ENCODE assay signal across 1 cellular context in genomic region chr20:44885392-44886275, GRCh38.
A peak's percentile ranks its signal among the peaks of the same experiment; 100 is the strongest.
TF ChIP-seq lines count a peak whose summit lies in the region.

Gene YWHAB, plus strand, starts transcription at chr20:44885705. Its CDS starts 15,829 bp downstream, at chr20:44901534.

TF ChIP-seq in HepG2, 621 proteins besides CTCF, POLR2A, EP300 and RAD21 (continued from another document and continues in another):
- TF ChIP-seq, protein P1, sequence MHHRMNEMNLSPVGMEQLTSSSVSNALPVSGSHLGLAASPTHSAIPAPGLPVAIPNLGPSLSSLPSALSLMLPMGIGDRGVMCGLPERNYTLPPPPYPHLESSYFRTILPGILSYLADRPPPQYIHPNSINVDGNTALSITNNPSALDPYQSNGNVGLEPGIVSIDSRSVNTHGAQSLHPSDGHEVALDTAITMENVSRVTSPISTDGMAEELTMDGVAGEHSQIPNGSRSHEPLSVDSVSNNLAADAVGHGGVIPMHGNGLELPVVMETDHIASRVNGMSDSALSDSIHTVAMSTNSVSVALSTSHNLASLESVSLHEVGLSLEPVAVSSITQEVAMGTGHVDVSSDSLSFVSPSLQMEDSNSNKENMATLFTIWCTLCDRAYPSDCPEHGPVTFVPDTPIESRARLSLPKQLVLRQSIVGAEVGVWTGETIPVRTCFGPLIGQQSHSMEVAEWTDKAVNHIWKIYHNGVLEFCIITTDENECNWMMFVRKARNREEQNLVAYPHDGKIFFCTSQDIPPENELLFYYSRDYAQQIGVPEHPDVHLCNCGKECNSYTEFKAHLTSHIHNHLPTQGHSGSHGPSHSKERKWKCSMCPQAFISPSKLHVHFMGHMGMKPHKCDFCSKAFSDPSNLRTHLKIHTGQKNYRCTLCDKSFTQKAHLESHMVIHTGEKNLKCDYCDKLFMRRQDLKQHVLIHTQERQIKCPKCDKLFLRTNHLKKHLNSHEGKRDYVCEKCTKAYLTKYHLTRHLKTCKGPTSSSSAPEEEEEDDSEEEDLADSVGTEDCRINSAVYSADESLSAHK (CRISPR knock-in tag; IDR thresholded peaks at IDR 0.05; ENCODE audit: borderline replicate concordance) = no peak
- peak; percentile 85 for TF ChIP-seq ZNF746 (CRISPR knock-in tag; IDR thresholded peaks at IDR 0.05)
- TF ChIP-seq ZNF597 (CRISPR knock-in tag; IDR thresholded peaks at IDR 0.05) = 0 out of 2 replicates have a peak, but pooled peaks have one; percentile 47
- TF ChIP-seq MEIS1 (CRISPR knock-in tag; IDR thresholded peaks at IDR 0.05; ENCODE audit: borderline replicate concordance) = no peak
- TF ChIP-seq SIX1 (CRISPR knock-in tag; IDR thresholded peaks at IDR 0.05; ENCODE audit: borderline replicate concordance) = no peak
- no peak for TF ChIP-seq ZNF33A (CRISPR knock-in tag; IDR thresholded peaks at IDR 0.05; ENCODE audit: borderline replicate concordance)
- peak; percentile 95 for TF ChIP-seq HOXA3 (CRISPR knock-in tag; IDR thresholded peaks at IDR 0.05)
- TF ChIP-seq ZNF121 (CRISPR knock-in tag; IDR thresholded peaks at IDR 0.05) = 0 out of 2 replicates have a peak, but pooled peaks have one; percentile 7
- TF ChIP-seq, protein P2, sequence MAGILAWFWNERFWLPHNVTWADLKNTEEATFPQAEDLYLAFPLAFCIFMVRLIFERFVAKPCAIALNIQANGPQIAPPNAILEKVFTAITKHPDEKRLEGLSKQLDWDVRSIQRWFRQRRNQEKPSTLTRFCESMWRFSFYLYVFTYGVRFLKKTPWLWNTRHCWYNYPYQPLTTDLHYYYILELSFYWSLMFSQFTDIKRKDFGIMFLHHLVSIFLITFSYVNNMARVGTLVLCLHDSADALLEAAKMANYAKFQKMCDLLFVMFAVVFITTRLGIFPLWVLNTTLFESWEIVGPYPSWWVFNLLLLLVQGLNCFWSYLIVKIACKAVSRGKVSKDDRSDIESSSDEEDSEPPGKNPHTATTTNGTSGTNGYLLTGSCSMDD (CRISPR knock-in tag; IDR thresholded peaks at IDR 0.05) = 0 out of 2 replicates have a peak, but pooled peaks have one; percentile 45
- TF ChIP-seq, protein P3, sequence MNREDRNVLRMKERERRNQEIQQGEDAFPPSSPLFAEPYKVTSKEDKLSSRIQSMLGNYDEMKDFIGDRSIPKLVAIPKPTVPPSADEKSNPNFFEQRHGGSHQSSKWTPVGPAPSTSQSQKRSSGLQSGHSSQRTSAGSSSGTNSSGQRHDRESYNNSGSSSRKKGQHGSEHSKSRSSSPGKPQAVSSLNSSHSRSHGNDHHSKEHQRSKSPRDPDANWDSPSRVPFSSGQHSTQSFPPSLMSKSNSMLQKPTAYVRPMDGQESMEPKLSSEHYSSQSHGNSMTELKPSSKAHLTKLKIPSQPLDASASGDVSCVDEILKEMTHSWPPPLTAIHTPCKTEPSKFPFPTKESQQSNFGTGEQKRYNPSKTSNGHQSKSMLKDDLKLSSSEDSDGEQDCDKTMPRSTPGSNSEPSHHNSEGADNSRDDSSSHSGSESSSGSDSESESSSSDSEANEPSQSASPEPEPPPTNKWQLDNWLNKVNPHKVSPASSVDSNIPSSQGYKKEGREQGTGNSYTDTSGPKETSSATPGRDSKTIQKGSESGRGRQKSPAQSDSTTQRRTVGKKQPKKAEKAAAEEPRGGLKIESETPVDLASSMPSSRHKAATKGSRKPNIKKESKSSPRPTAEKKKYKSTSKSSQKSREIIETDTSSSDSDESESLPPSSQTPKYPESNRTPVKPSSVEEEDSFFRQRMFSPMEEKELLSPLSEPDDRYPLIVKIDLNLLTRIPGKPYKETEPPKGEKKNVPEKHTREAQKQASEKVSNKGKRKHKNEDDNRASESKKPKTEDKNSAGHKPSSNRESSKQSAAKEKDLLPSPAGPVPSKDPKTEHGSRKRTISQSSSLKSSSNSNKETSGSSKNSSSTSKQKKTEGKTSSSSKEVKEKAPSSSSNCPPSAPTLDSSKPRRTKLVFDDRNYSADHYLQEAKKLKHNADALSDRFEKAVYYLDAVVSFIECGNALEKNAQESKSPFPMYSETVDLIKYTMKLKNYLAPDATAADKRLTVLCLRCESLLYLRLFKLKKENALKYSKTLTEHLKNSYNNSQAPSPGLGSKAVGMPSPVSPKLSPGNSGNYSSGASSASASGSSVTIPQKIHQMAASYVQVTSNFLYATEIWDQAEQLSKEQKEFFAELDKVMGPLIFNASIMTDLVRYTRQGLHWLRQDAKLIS (CRISPR knock-in tag; IDR thresholded peaks at IDR 0.05) = 0 out of 2 replicates have a peak, but pooled peaks have one; percentile 60
- peak; percentile 47; the same call in 1 of the 2 replicates for TF ChIP-seq ZNF709 (CRISPR knock-in tag; IDR thresholded peaks at IDR 0.05)
- TF ChIP-seq, protein P4, sequence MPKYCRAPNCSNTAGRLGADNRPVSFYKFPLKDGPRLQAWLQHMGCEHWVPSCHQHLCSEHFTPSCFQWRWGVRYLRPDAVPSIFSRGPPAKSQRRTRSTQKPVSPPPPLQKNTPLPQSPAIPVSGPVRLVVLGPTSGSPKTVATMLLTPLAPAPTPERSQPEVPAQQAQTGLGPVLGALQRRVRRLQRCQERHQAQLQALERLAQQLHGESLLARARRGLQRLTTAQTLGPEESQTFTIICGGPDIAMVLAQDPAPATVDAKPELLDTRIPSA (CRISPR knock-in tag; IDR thresholded peaks at IDR 0.05; ENCODE audit: borderline replicate concordance) = peak; percentile 91; the same call in 1 of the 2 replicates
- no peak for TF ChIP-seq ZNF496 (CRISPR knock-in tag; IDR thresholded peaks at IDR 0.05; ENCODE audit: insufficient replicate concordance)
- peak; percentile 51; the same call in 1 of the 2 replicates for TF ChIP-seq ZNF569 (CRISPR knock-in tag; IDR thresholded peaks at IDR 0.05; ENCODE audit: borderline replicate concordance)
- TF ChIP-seq MLLT10 (CRISPR knock-in tag; IDR thresholded peaks at IDR 0.05) = no peak
- peak; percentile 89 for TF ChIP-seq ZNF263 (CRISPR knock-in tag; IDR thresholded peaks at IDR 0.05)
- TF ChIP-seq ZNF879 (CRISPR knock-in tag; IDR thresholded peaks at IDR 0.05) = 0 out of 2 replicates have a peak, but pooled peaks have one; percentile 72
- no peak for TF ChIP-seq ZMYM2 (CRISPR knock-in tag; IDR thresholded peaks at IDR 0.05)
- TF ChIP-seq MED8 (CRISPR knock-in tag; IDR thresholded peaks at IDR 0.05; ENCODE audit: insufficient replicate concordance) = no peak
- TF ChIP-seq ZNF414 (CRISPR knock-in tag; IDR thresholded peaks at IDR 0.05) = peak; percentile 80
- TF ChIP-seq ZNF232 (CRISPR knock-in tag; IDR thresholded peaks at IDR 0.05; ENCODE audit: borderline replicate concordance) = peak; percentile 28; the same call in 1 of the 2 replicates
- TF ChIP-seq, protein P5, sequence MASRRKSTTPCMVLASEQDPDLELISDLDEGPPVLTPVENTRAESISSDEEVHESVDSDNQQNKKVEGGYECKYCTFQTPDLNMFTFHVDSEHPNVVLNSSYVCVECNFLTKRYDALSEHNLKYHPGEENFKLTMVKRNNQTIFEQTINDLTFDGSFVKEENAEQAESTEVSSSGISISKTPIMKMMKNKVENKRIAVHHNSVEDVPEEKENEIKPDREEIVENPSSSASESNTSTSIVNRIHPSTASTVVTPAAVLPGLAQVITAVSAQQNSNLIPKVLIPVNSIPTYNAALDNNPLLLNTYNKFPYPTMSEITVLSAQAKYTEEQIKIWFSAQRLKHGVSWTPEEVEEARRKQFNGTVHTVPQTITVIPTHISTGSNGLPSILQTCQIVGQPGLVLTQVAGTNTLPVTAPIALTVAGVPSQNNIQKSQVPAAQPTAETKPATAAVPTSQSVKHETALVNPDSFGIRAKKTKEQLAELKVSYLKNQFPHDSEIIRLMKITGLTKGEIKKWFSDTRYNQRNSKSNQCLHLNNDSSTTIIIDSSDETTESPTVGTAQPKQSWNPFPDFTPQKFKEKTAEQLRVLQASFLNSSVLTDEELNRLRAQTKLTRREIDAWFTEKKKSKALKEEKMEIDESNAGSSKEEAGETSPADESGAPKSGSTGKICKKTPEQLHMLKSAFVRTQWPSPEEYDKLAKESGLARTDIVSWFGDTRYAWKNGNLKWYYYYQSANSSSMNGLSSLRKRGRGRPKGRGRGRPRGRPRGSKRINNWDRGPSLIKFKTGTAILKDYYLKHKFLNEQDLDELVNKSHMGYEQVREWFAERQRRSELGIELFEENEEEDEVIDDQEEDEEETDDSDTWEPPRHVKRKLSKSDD (CRISPR knock-in tag; IDR thresholded peaks at IDR 0.05; ENCODE audit: low read depth) = peak; percentile 69; the same call in 1 of the 2 replicates
- TF ChIP-seq PAF1 (CRISPR knock-in tag; IDR thresholded peaks at IDR 0.05) = no peak
- no peak for TF ChIP-seq ARNT (IDR thresholded peaks at IDR 0.05)
- no peak for TF ChIP-seq MAFG (CRISPR knock-in tag; IDR thresholded peaks at IDR 0.05)
- TF ChIP-seq EHMT2 (IDR thresholded peaks at IDR 0.05; ENCODE audit: borderline replicate concordance, low read depth, low read length) = no peak; the same call in 1 of the 2 replicates
- peak; percentile 90 for TF ChIP-seq ZSCAN30 (CRISPR knock-in tag; IDR thresholded peaks at IDR 0.05)
- peak; percentile 45; the same call in 1 of the 2 replicates for TF ChIP-seq PHF21A (CRISPR knock-in tag; IDR thresholded peaks at IDR 0.05)
- TF ChIP-seq ZNF225 (CRISPR knock-in tag; IDR thresholded peaks at IDR 0.05) = peak; percentile 93; the same call in 1 of the 2 replicates
- no peak for TF ChIP-seq ZNF530 (CRISPR knock-in tag; IDR thresholded peaks at IDR 0.05; ENCODE audit: low read depth)
- peak; percentile 90 for TF ChIP-seq PATZ1 (CRISPR knock-in tag; IDR thresholded peaks at IDR 0.05)
- TF ChIP-seq, protein P6, sequence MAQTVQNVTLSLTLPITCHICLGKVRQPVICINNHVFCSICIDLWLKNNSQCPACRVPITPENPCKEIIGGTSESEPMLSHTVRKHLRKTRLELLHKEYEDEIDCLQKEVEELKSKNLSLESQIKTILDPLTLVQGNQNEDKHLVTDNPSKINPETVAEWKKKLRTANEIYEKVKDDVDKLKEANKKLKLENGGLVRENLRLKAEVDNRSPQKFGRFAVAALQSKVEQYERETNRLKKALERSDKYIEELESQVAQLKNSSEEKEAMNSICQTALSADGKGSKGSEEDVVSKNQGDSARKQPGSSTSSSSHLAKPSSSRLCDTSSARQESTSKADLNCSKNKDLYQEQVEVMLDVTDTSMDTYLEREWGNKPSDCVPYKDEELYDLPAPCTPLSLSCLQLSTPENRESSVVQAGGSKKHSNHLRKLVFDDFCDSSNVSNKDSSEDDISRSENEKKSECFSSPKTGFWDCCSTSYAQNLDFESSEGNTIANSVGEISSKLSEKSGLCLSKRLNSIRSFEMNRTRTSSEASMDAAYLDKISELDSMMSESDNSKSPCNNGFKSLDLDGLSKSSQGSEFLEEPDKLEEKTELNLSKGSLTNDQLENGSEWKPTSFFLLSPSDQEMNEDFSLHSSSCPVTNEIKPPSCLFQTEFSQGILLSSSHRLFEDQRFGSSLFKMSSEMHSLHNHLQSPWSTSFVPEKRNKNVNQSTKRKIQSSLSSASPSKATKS (CRISPR knock-in tag; IDR thresholded peaks at IDR 0.05) = 0 out of 2 replicates have a peak, but pooled peaks have one; percentile 37
- peak; percentile 90; the same call in 1 of the 2 replicates for TF ChIP-seq FOXK1 (CRISPR knock-in tag; IDR thresholded peaks at IDR 0.05; ENCODE audit: borderline replicate concordance, low read depth)
- TF ChIP-seq ZNF512B (CRISPR knock-in tag; IDR thresholded peaks at IDR 0.05; ENCODE audit: borderline replicate concordance) = no peak
- TF ChIP-seq CC2D1A (CRISPR knock-in tag; IDR thresholded peaks at IDR 0.05) = 0 out of 2 replicates have a peak, but pooled peaks have one; percentile 52
- TF ChIP-seq, protein P7, sequence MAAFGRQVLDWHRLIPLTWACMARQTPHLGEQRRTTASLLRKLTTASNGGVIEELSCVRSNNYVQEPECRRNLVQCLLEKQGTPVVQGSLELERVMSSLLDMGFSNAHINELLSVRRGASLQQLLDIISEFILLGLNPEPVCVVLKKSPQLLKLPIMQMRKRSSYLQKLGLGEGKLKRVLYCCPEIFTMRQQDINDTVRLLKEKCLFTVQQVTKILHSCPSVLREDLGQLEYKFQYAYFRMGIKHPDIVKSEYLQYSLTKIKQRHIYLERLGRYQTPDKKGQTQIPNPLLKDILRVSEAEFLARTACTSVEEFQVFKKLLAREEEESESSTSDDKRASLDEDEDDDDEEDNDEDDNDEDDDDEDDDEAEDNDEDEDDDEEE (CRISPR knock-in tag; IDR thresholded peaks at IDR 0.05) = no peak; the same call in 1 of the 2 replicates
